In the genomic region with DNA sequence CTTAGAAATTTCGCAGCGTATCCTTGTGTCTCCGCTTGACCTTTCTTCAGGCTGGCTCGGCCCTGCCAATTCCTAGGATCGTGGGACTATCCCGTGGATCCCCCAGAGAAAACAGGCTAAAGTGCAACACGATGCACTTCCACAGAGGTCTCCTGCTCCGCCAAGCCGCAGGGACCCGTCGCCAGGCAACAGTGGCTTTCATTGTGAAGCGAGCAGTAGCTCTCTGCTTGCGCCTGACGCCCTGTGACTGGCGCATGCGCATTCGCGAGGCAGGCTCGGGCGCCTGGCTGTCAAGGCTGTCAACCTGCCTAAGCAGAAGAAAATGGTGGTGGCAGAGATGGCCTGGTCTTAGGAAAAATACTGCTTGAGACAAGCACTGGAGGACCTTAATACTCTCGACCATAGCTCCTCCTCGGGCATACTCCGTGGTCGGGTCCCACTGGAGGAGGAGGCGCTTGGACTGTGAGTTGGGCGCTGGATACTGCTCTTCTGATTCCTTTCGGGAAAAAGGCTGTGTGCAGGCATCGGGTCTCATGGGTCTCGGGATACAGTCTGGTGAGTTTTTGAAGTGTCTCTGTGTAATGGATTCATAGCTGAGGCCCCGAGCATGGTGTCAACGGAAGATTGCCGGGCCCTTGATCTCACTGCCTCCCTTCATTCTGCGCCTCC, we compare ENCODE assay signal across 21 cellular contexts.
A peak's percentile ranks its signal among the peaks of the same experiment; 100 is the strongest.
DNase-seq lines count a peak whose midpoint lies in the region; ATAC-seq and TF ChIP-seq lines count a peak whose summit lies in the region.
"Had no signal": no experiment of that assay in that cellular context is flagged by ENCODE, and none has a peak within 500 bp of the region (broad histone marks: within the 10 kb centered on the region; RNA-seq: fewer than 3 reads in every experiment).

No MANE protein-coding gene starts in this region.

- DNase-seq in NCI-H1436 (lab: John Stamatoyannopoulos, UW) (peak; percentile 51), NCI-H1436 treated with DMSO at 0.1 percent for 48 hours (lab: John Stamatoyannopoulos, UW) (no peak), NCI-H1092 (lab: John Stamatoyannopoulos, UW) (peak; percentile 28), NCI-H526 (lab: John Stamatoyannopoulos, UW) (peak; percentile 66 to 77), esophagus muscularis mucosa (ENCODE audit: extremely low spot score) (peak; percentile 83), retina (no peak)
- DNase-seq in T-helper 2 cell treated with Interferon-gamma antibody and Interleukin-4, amounts not matched to agents 5 μg/mL and 100 μg/mL, for 36 hours (ENCODE audit: low spot score): no peak
- DNase-seq: 8988T; activated CD4-positive, alpha-beta T cell treated with anti-CD3 and anti-CD28 coated beads, Interleukin-2, amount 50 U/mL, for 4 hours; activated gamma-delta T cell treated with Interleukin-2 at 50 U/mL for 16 hours; amygdala; Karpas-422; natural killer cell; NCI-H187; stimulated activated CD4-positive, alpha-beta T cell treated with anti-CD3 and anti-CD28 coated beads, Interleukin-2, amount 100 ng/mL, for 48 hours; stimulated activated naive CD8-positive, alpha-beta T cell treated with anti-CD3 and anti-CD28 coated beads, Interleukin-15, amount 100 ng/mL, for 72 hours; T-helper 1 cell had no signal

- H3K4me1 ChIP-seq in esophagus muscularis mucosa: no peaks in the 10 kb centered on the region
- H3K4me1 ChIP-seq: gastroesophageal sphincter had no signal

- H3K4me3 Mint-ChIP-seq in T-helper 2 cell treated with Interferon-gamma antibody and Interleukin-4, amounts not matched to agents 5 μg/mL and 100 μg/mL, for 36 hours: no peak overlapping the region
- H3K4me3 Mint-ChIP-seq: natural killer cell; stimulated activated naive CD8-positive, alpha-beta T cell treated with anti-CD3 and anti-CD28 coated beads, Interleukin-15, amount 100 ng/mL, for 72 hours; type B pancreatic cell had no signal

- H3K27ac ChIP-seq in esophagus muscularis mucosa (replicated peaks in 1 of 4): no peak overlapping the region
- H3K27ac ChIP-seq: cardiac muscle cell, gastroesophageal sphincter had no signal

- intact Hi-C loops in esophagus muscularis mucosa (cut with DNase I): no loop called here

- H3K27me3 ChIP-seq in esophagus muscularis mucosa: no peaks in the 10 kb centered on the region
- H3K27me3 ChIP-seq: cardiac muscle cell, gastroesophageal sphincter had no signal

- H3K4me3 ChIP-seq in esophagus muscularis mucosa: no peak overlapping the region
- H3K4me3 ChIP-seq: cardiac muscle cell, gastroesophageal sphincter had no signal

- no peak overlapping the region for H3K27ac Mint-ChIP-seq in T-helper 2 cell treated with Interferon-gamma antibody and Interleukin-4, amounts not matched to agents 5 μg/mL and 100 μg/mL, for 36 hours
- H3K27ac Mint-ChIP-seq: natural killer cell; stimulated activated naive CD8-positive, alpha-beta T cell treated with anti-CD3 and anti-CD28 coated beads, Interleukin-15, amount 100 ng/mL, for 72 hours; type B pancreatic cell had no signal

- H3K36me3 Mint-ChIP-seq in T-helper 2 cell treated with Interferon-gamma antibody and Interleukin-4, amounts not matched to agents 5 μg/mL and 100 μg/mL, for 36 hours (ENCODE audit: low read depth): no peaks in the 10 kb centered on the region
- H3K36me3 Mint-ChIP-seq: type B pancreatic cell had no signal

- 67% methylated on average over 30 of the region's 33 CpGs for WGBS in esophagus muscularis mucosa

- H3K9me3 ChIP-seq in esophagus muscularis mucosa: peaks cover 0 to 12% (median 4%) of the 10 kb centered on the region in 4 donors

- H3K9me3 Mint-ChIP-seq in T-helper 2 cell treated with Interferon-gamma antibody and Interleukin-4, amounts not matched to agents 5 μg/mL and 100 μg/mL, for 36 hours: peaks cover 49% of the 10 kb centered on the region

- H3K4me1 Mint-ChIP-seq in T-helper 2 cell treated with Interferon-gamma antibody and Interleukin-4, amounts not matched to agents 5 μg/mL and 100 μg/mL, for 36 hours (ENCODE audit: low read depth): no peaks in the 10 kb centered on the region
- H3K4me1 Mint-ChIP-seq: natural killer cell; stimulated activated naive CD8-positive, alpha-beta T cell treated with anti-CD3 and anti-CD28 coated beads, Interleukin-15, amount 100 ng/mL, for 72 hours had no signal

- no peak for TF ChIP-seq EP300 in esophagus muscularis mucosa (IDR thresholded peaks at IDR 0.05)

- TF ChIP-seq POLR2A in esophagus muscularis mucosa (IDR thresholded peaks at IDR 0.05; ENCODE audit: low read depth): no peak

- no peak for ATAC-seq in GM21529 (IDR thresholded peaks at IDR 0.05; ENCODE audit: unreplicated experiment)
- ATAC-seq: gastroesophageal sphincter; natural killer cell; stimulated activated naive CD8-positive, alpha-beta T cell treated with anti-CD3 and anti-CD28 coated beads, Interleukin-15, amount 100 ng/mL, for 72 hours had no signal

- H3K27me3 Mint-ChIP-seq in T-helper 2 cell treated with Interferon-gamma antibody and Interleukin-4, amounts not matched to agents 5 μg/mL and 100 μg/mL, for 36 hours (ENCODE audit: low read depth): no peaks in the 10 kb centered on the region
- H3K27me3 Mint-ChIP-seq: stimulated activated naive CD8-positive, alpha-beta T cell treated with anti-CD3 and anti-CD28 coated beads, Interleukin-15, amount 100 ng/mL, for 72 hours; type B pancreatic cell had no signal

- no peaks in the 10 kb centered on the region for H3K36me3 ChIP-seq in esophagus muscularis mucosa
- H3K36me3 ChIP-seq: cardiac muscle cell, gastroesophageal sphincter had no signal

- no peak for TF ChIP-seq CTCF in esophagus muscularis mucosa (IDR thresholded peaks at IDR 0.05)

Comparison
In these comparisons a context has a peak if more than half of its experiments do, and no peak if none do; other contexts are left out.
1. DNase-seq: peak in NCI-H1436 (single experiment), NCI-H1092 (single experiment), NCI-H526 (2 of 2) and esophagus muscularis mucosa (single experiment); none in NCI-H1436 treated with DMSO at 0.1 percent for 48 hours (single experiment), retina (single experiment) and T-helper 2 cell treated with Interferon-gamma antibody and Interleukin-4, amounts not matched to agents 5 μg/mL and 100 μg/mL, for 36 hours (single experiment).